Comparison of ENCODE assay signal across 1 cellular context in genomic region chr5:81354093-81354492, GRCh38.
TF ChIP-seq lines count a peak whose summit lies in the region.

No MANE protein-coding gene starts in this region.

TF ChIP-seq in HepG2, 621 proteins besides CTCF, POLR2A, EP300 and RAD21:
- TF ChIP-seq THYN1 (CRISPR knock-in tag; IDR thresholded peaks at IDR 0.05; ENCODE audit: borderline replicate concordance, low read depth) (no peak), ZSCAN12 (CRISPR knock-in tag; IDR thresholded peaks at IDR 0.05) (no peak), CREM (IDR thresholded peaks at IDR 0.05) (0 out of 2 replicates have a peak, but pooled peaks have one; percentile 20), CREM (CRISPR knock-in tag; IDR thresholded peaks at IDR 0.05) (no peak)
